8 cellular contexts compared by ENCODE assay signal in the genomic region with DNA sequence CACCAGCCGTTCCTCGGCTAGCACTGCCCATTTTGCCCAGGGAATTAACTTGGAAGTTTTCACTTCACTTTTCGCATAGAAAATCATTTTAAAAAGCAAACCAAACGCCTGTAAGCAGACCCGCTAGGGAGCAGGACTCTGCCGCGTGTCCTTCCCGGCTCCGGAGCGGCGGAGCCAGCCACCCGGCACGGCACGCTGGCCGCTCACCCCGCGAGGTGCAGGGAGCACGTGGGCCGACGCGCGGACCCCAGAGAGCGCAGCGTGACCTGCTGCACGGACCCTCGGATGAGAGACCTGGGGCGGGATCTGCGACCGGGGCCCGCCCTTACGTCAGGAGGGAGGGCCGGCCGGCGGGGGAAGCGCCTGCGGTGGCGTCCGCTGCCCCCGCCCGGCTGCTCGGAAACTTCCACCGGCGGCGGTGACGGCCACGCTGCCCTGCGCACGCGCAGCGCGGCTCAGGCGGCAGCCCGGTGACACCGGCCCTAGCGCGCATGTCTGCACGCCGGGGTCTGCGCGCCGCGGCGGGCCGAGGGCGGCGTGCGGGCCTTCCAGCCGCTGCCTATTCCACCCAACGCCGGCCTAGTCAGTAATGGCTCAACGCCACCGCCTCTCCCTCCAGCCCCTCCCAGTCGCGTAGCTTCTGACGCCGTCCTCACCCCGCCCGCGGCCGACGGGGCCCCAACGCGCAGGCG. TPM values are rescaled to one million over a fixed set of nuclear protein-coding genes. Genes with fewer than 3 reads are reported as not detected.
DNase-seq lines count a peak whose midpoint lies in the region; ATAC-seq, FAIRE-seq and TF ChIP-seq lines count a peak whose summit lies in the region.

No MANE protein-coding gene starts in this region.

- TF ChIP-seq CTCF in adrenal gland (IDR thresholded peaks at IDR 0.05) (no peak), progenitor cell of endocrine pancreas (IDR thresholded peaks at IDR 0.05; ENCODE audit: unreplicated experiment) (no peak)

- H3K36me3 ChIP-seq in adrenal gland (replicated peaks in 1 of 2) (no peaks in the 10 kb centered on the region), urinary bladder (ENCODE audit: insufficient read depth) (no peaks in the 10 kb centered on the region)

- 0% methylated on average over 7 to 84 of the region's 84 CpGs for WGBS in adrenal gland, 4 donors
- under 1% methylated on average over 84 of the region's 84 CpGs for WGBS in urinary bladder

- H3K27ac Mint-ChIP-seq in progenitor cell of endocrine pancreas = peak overlapping the region; percentile 92

- DNase-seq in GM12892 (ENCODE audit: insufficient read length) (peak; percentile 91), NCI-H128 (lab: John Stamatoyannopoulos, UW; ENCODE audit: unreplicated experiment) (peak; percentile 97), SW480 (ENCODE audit: low spot score) (peak; percentile 98), adrenal gland (peak; percentile 96 to 98 (median 97)), left ventricle myocardium superior (peak; percentile 98), progenitor cell of endocrine pancreas (ENCODE audit: low spot score, unreplicated experiment) (peak; percentile 96)

- H3K27ac ChIP-seq in adrenal gland (peak overlapping the region; percentile 97 to 100 (median 99)), urinary bladder (ENCODE audit: low read depth) (peak overlapping the region; percentile 91)

- H3K4me1 ChIP-seq in adrenal gland (replicated peaks in 1 of 2) = peaks cover 15 to 30% of the 10 kb centered on the region in 2 donors
- peaks cover 2% of the 10 kb centered on the region for H3K4me1 ChIP-seq in urinary bladder (ENCODE audit: insufficient read depth)

- H3K4me3 Mint-ChIP-seq in progenitor cell of endocrine pancreas (ENCODE audit: low read depth) = peak overlapping the region; percentile 85

- peaks cover 7% of the 10 kb centered on the region for H3K27me3 Mint-ChIP-seq in progenitor cell of endocrine pancreas

- TF ChIP-seq POLR2A in GM12892 (IDR thresholded peaks at IDR 0.05; ENCODE audit: low read depth, low read length) (peak; percentile 80), adrenal gland (IDR thresholded peaks at IDR 0.05) (peak; percentile 74 to 88)

- H3K9me3 Mint-ChIP-seq in progenitor cell of endocrine pancreas (ENCODE audit: low read depth) = no peaks in the 10 kb centered on the region

- peak; percentile 57 for ATAC-seq in HG02763 (IDR thresholded peaks at IDR 0.05; ENCODE audit: unreplicated experiment)
- ATAC-seq in left ventricle myocardium superior = peak; percentile 90

- intact Hi-C loops in adrenal gland (cut with DNase I) (loop anchor here in 1 of 2 donors (10.0 kb wide), 1 partner anchor 78 kb away; the partner anchor contains the start of genes NSUN2 and SRD5A1), left ventricle myocardium superior (cut with micrococcal nuclease) (no loop called here)

- H3K9me3 ChIP-seq in adrenal gland (replicated peaks in 1 of 3) = no peaks in the 10 kb centered on the region

- H3K27me3 ChIP-seq in adrenal gland = no peaks in the 10 kb centered on the region

- FAIRE-seq in GM12892 (lab: Jason Lieb, UNC) = peak; percentile 97

- H3K4me3 ChIP-seq in adrenal gland = peak overlapping the region; percentile 64 to 95 (median 72)
- peak overlapping the region; percentile 94 for H3K4me3 ChIP-seq in urinary bladder (ENCODE audit: low read depth, low read length)

- no peaks in the 10 kb centered on the region for H3K36me3 Mint-ChIP-seq in progenitor cell of endocrine pancreas (ENCODE audit: insufficient read depth)

- peaks cover 29% of the 10 kb centered on the region for H3K4me1 Mint-ChIP-seq in progenitor cell of endocrine pancreas (ENCODE audit: low read depth)

RNA-seq across cellular contexts. Expression of gene TENT4A, which starts 0.5 kb away (rescaled TPM):
- 18.4 TPM for polyA plus RNA-seq in GM12892 (2012; ENCODE audit: missing spikeins)
- total RNA-seq in adrenal gland = 10 to 100 TPM in 7 of 8 donors, 1 to 10 TPM in 1; 9.5 to 24.4 (median 15.5) TPM
- 10 to 100 TPM in 2 of 3 donors, 1 to 10 TPM in 1; 9.9 to 16.8 (median 15.4) TPM for polyA plus RNA-seq in adrenal gland
- total RNA-seq in left ventricle myocardium superior = 10.7 TPM
- total RNA-seq in progenitor cell of endocrine pancreas = 30.0 and 31.8 TPM in 2 replicates
- 26.8 TPM for total RNA-seq in urinary bladder
- polyA plus RNA-seq in urinary bladder = 13.0 TPM

Comparison
In these comparisons a context has a peak if more than half of its experiments do, and no peak if none do; other contexts are left out.
1. Peak in every context shown above with its lines: DNase-seq, ATAC-seq, H3K4me3 ChIP-seq and H3K27ac ChIP-seq.